11 cellular contexts compared by ENCODE assay signal in genomic region chr2:20333738-20334137, GRCh38. TPM values are rescaled to one million over a fixed set of nuclear protein-coding genes. Genes with fewer than 3 reads are reported as not detected.
DNase-seq lines count a peak whose midpoint lies in the region; ATAC-seq and TF ChIP-seq lines count a peak whose summit lies in the region.
"Had no signal": no experiment of that assay in that cellular context is flagged by ENCODE, and none has a peak within 500 bp of the region (broad histone marks: within the 10 kb centered on the region; RNA-seq: fewer than 3 reads in every experiment).

No MANE protein-coding gene starts in this region.

- no peak for TF ChIP-seq CTCF in natural killer cell (IDR thresholded peaks at IDR 0.05)

- peak overlapping the region; percentile 63 for H3K4me3 Mint-ChIP-seq in natural killer cell

- H3K36me3 Mint-ChIP-seq in natural killer cell = no peaks in the 10 kb centered on the region

- intact Hi-C loops in natural killer cell (cut with micrococcal nuclease) = no loop called here

- no peaks in the 10 kb centered on the region for H3K27me3 Mint-ChIP-seq in natural killer cell (ENCODE audit: low read depth in 2 of 2)

- ATAC-seq in GM18511 (IDR thresholded peaks at IDR 0.05; ENCODE audit: unreplicated experiment) (peak; percentile 66), GM21515 (IDR thresholded peaks at IDR 0.05; ENCODE audit: unreplicated experiment) (peak; percentile 76), HG03565 (IDR thresholded peaks at IDR 0.05; ENCODE audit: unreplicated experiment) (peak; percentile 48), natural killer cell (peak; percentile 76 to 85 (median 81))
- ATAC-seq: gastrocnemius medialis had no signal

- peak overlapping the region; percentile 79 to 85 for H3K27ac Mint-ChIP-seq in natural killer cell

- no peak for DNase-seq in natural killer cell
- no peak for DNase-seq in activated effector memory CD4-positive, alpha-beta T cell treated with anti-CD3 and anti-CD28 coated beads, Interleukin-2, amount 50 U/mL, for 16 hours
- no peak for DNase-seq in NCI-H2029 (lab: John Stamatoyannopoulos, UW)
- DNase-seq in T-helper 2 cell = no peak
- DNase-seq: gastrocnemius medialis, NCI-H1417, NCI-H69, tibial artery had no signal

- H3K9me3 Mint-ChIP-seq in natural killer cell = peaks cover 0 to 3% of the 10 kb centered on the region in 2 donors

- peaks cover 93 to 94% of the 10 kb centered on the region in 2 donors for H3K4me1 Mint-ChIP-seq in natural killer cell

RNA-seq across cellular contexts. Expression of gene PUM2, which starts 16.9 kb away (rescaled TPM):
- 100 to 1,000 TPM; 115 to 157 (median 130) TPM for total RNA-seq in natural killer cell
